Comparison of ENCODE assay signal across 24 cellular contexts in genomic region chr7:39153113-39153512, GRCh38.
"Had no signal": no experiment of that assay in that cellular context is flagged by ENCODE, and none has a peak within 500 bp of the region (broad histone marks: within the 10 kb centered on the region; RNA-seq: fewer than 3 reads in every experiment).

No MANE protein-coding gene starts in this region.

- H3K27ac ChIP-seq: stomach, suprapubic skin, testis, thoracic aorta, thyroid gland, tibial artery, tibial nerve, transverse colon, upper lobe of left lung, upper lobe of right lung, uterus, vagina had no signal

- H3K27me3 ChIP-seq: stomach, suprapubic skin, testis, thyroid gland, tibial artery, tibial nerve, transverse colon, upper lobe of left lung, upper lobe of right lung, uterus, vagina had no signal

- H3K9me3 ChIP-seq: stomach, suprapubic skin, testis, thoracic aorta, thyroid gland, tibial artery, tibial nerve, transverse colon, upper lobe of left lung, upper lobe of right lung, uterus, vagina had no signal

- H3K4me3 ChIP-seq: stomach, suprapubic skin, testis, thoracic aorta, thyroid gland, tibial artery, tibial nerve, transverse colon, upper lobe of left lung, upper lobe of right lung, uterus, vagina had no signal

- H3K36me3 ChIP-seq: stomach, suprapubic skin, thoracic aorta, thyroid gland, tibial artery, tibial nerve, transverse colon, upper lobe of left lung, upper lobe of right lung, uterus, vagina had no signal

- DNase-seq: stimulated activated CD4-positive, alpha-beta T cell treated with anti-CD3 and anti-CD28 coated beads, Interleukin-2, amount 100 ng/mL, for 48 hours; stimulated activated CD4-positive, alpha-beta T cell treated with anti-CD3 and anti-CD28 coated beads, Interleukin-4, amount 100 ng/mL, for 1 hour; stimulated activated CD4-positive, alpha-beta T cell treated with anti-CD3 and anti-CD28 coated beads, Interleukin-4, amount 100 ng/mL, for 24 hours; stimulated activated CD4-positive, alpha-beta T cell treated with anti-CD3 and anti-CD28 coated beads, Interleukin-4, amount 100 ng/mL, for 4 hours; stimulated activated CD8-positive, alpha-beta memory T cell treated with anti-CD3 and anti-CD28 coated beads, Interleukin-4, amount 100 ng/mL, for 48 hours; stimulated activated naive B cell treated with anti-CD40 and anti-IgM and Interleukin-4, amounts not matched to agents 10 μg/mL and 1 μg/mL and 100 μg/mL, for 72 hours; stimulated activated naive CD4-positive, alpha-beta T cell; stimulated activated naive CD4-positive, alpha-beta T cell treated with Interleukin-2 at 50 U/mL for 16 hours; stimulated activated naive CD8-positive, alpha-beta T cell treated with anti-CD3 and anti-CD28 coated beads, Interleukin-15, amount 100 ng/mL, for 72 hours; stimulated activated naive CD8-positive, alpha-beta T cell treated with anti-CD3 and anti-CD28 coated beads, Interleukin-15, Interleukin-2, amounts not matched to agents 100 U/mL and 50 U/mL, for 24 hours; stomach; substantia nigra; testis; thyroid gland; tibial artery; transverse colon; trophoblast cell; upper lobe of left lung; upper lobe of right lung; uterus had no signal
